Comparison of ENCODE assay signal across 18 cellular contexts in the genomic region with DNA sequence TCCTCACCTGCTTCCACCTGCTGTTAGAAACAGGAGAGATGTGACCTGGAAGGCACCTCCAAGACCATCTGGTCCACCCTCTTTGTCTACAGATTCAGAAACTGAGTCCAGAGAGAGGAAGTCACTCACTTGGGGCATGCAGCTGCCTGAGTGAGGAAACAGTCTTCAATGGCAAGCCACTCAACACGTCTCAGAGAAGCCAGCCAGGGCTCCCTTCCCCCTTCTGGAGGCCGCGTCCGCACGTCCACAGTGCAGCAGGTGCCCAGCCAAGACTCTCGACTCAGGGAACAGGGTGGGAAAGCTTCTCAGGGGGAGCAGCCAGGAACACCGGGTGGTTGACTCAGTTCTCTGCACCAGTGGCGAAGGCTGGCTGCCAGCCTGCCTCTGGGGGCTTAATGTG.
DNase-seq lines count a peak whose midpoint lies in the region; ATAC-seq and TF ChIP-seq lines count a peak whose summit lies in the region.
"Had no signal": no experiment of that assay in that cellular context is flagged by ENCODE, and none has a peak within 500 bp of the region (broad histone marks: within the 10 kb centered on the region; RNA-seq: fewer than 3 reads in every experiment).

No MANE protein-coding gene starts in this region.

- no peaks in the 10 kb centered on the region for H3K36me3 ChIP-seq in esophagus muscularis mucosa
- H3K36me3 ChIP-seq: right atrium auricular region had no signal

- peaks cover 43% of the 10 kb centered on the region for H3K4me1 Mint-ChIP-seq in stimulated activated naive CD8-positive, alpha-beta T cell treated with anti-CD3 and anti-CD28 coated beads, Interleukin-15, Interleukin-2, amounts not matched to agents 100 ng/mL and 50 ng/mL, for 24 hours (ENCODE audit: low read depth)
- H3K4me1 Mint-ChIP-seq in stimulated activated naive CD8-positive, alpha-beta T cell treated with anti-CD3 and anti-CD28 coated beads, Interleukin-15, amount 100 ng/mL, for 72 hours = peaks cover 14% of the 10 kb centered on the region
- H3K4me1 Mint-ChIP-seq in IgD-negative memory B cell (peaks cover 66 to 83% (median 77%) of the 10 kb centered on the region in 3 donors), Calu3 (ENCODE audit: low read depth, unreplicated experiment) (no peaks in the 10 kb centered on the region)

- H3K9me3 Mint-ChIP-seq in stimulated activated naive CD8-positive, alpha-beta T cell treated with anti-CD3 and anti-CD28 coated beads, Interleukin-15, Interleukin-2, amounts not matched to agents 100 ng/mL and 50 ng/mL, for 24 hours = no peaks in the 10 kb centered on the region
- H3K9me3 Mint-ChIP-seq in stimulated activated naive CD8-positive, alpha-beta T cell treated with anti-CD3 and anti-CD28 coated beads, Interleukin-15, amount 100 ng/mL, for 72 hours = no peaks in the 10 kb centered on the region
- H3K9me3 Mint-ChIP-seq in IgD-negative memory B cell (peaks cover 0 to 12% (median 7%) of the 10 kb centered on the region in 3 donors), Calu3 (ENCODE audit: low read depth, unreplicated experiment) (no peaks in the 10 kb centered on the region)
- H3K9me3 Mint-ChIP-seq: activated naive CD8-positive, alpha-beta T cell treated with anti-CD3 and anti-CD28 coated beads, Interleukin-2, amount 10 ng/mL, durations not matched to agents 7 days and 5 days; CD4-positive, alpha-beta T cell had no signal

- no peak for TF ChIP-seq EP300 in esophagus muscularis mucosa (IDR thresholded peaks at IDR 0.05)

- no TSS peak for BruUV-seq in Calu3 (replicated peaks; lab: Mats Ljungman, UMichigan)

- H3K4me3 ChIP-seq in esophagus muscularis mucosa = no peak overlapping the region
- H3K4me3 ChIP-seq: A549, right atrium auricular region, testis had no signal

- peaks cover 3% of the 10 kb centered on the region for H3K27me3 Mint-ChIP-seq in stimulated activated naive CD8-positive, alpha-beta T cell treated with anti-CD3 and anti-CD28 coated beads, Interleukin-15, Interleukin-2, amounts not matched to agents 100 ng/mL and 50 ng/mL, for 24 hours
- H3K27me3 Mint-ChIP-seq in stimulated activated naive CD8-positive, alpha-beta T cell treated with anti-CD3 and anti-CD28 coated beads, Interleukin-15, amount 100 ng/mL, for 72 hours = peaks cover 9% of the 10 kb centered on the region
- no peaks in the 10 kb centered on the region for H3K27me3 Mint-ChIP-seq in IgD-negative memory B cell
- peaks cover 56% of the 10 kb centered on the region for H3K27me3 Mint-ChIP-seq in Calu3 (ENCODE audit: unreplicated experiment)
- H3K27me3 Mint-ChIP-seq: CD4-positive, alpha-beta T cell had no signal

- no peaks in the 10 kb centered on the region for H3K27me3 ChIP-seq in esophagus muscularis mucosa
- H3K27me3 ChIP-seq: right atrium auricular region, testis had no signal

- H3K27ac ChIP-seq in esophagus muscularis mucosa (replicated peaks in 1 of 4) = no peak overlapping the region
- H3K27ac ChIP-seq: A549, right atrium auricular region, testis had no signal

- no peak for TF ChIP-seq CTCF in esophagus muscularis mucosa (IDR thresholded peaks at IDR 0.05)
- TF ChIP-seq CTCF in Calu3 (IDR thresholded peaks at IDR 0.05; ENCODE audit: unreplicated experiment) = no peak

- CTCF ChIA-PET in Calu3 (lab: Charles Lee) = no interaction called here

- ATAC-seq in stimulated activated naive CD8-positive, alpha-beta T cell treated with anti-CD3 and anti-CD28 coated beads, Interleukin-15, amount 100 ng/mL, for 72 hours = no peak

- H3K4me1 ChIP-seq in esophagus muscularis mucosa = no peaks in the 10 kb centered on the region
- H3K4me1 ChIP-seq: A549, right atrium auricular region, testis had no signal

- 73% methylated on average over 2 of the region's 8 CpGs for WGBS in esophagus muscularis mucosa

- TF ChIP-seq POLR2A in esophagus muscularis mucosa (IDR thresholded peaks at IDR 0.05; ENCODE audit: low read depth) = no peak

- H3K27ac Mint-ChIP-seq in stimulated activated naive CD8-positive, alpha-beta T cell treated with anti-CD3 and anti-CD28 coated beads, Interleukin-15, Interleukin-2, amounts not matched to agents 100 ng/mL and 50 ng/mL, for 24 hours = peak overlapping the region; percentile 21
- no peak overlapping the region for H3K27ac Mint-ChIP-seq in stimulated activated naive CD8-positive, alpha-beta T cell treated with anti-CD3 and anti-CD28 coated beads, Interleukin-15, amount 100 ng/mL, for 72 hours
- H3K27ac Mint-ChIP-seq in IgD-negative memory B cell (peak overlapping the region; percentile 97 to 100 (median 99)), Calu3 (ENCODE audit: unreplicated experiment) (no peak overlapping the region)
- H3K27ac Mint-ChIP-seq: activated naive CD8-positive, alpha-beta T cell treated with anti-CD3 and anti-CD28 coated beads, Interleukin-2, amount 10 ng/mL, durations not matched to agents 7 days and 5 days; CD4-positive, alpha-beta T cell had no signal

- H3K36me3 Mint-ChIP-seq in stimulated activated naive CD8-positive, alpha-beta T cell treated with anti-CD3 and anti-CD28 coated beads, Interleukin-15, Interleukin-2, amounts not matched to agents 100 ng/mL and 50 ng/mL, for 24 hours (ENCODE audit: low read depth) = no peaks in the 10 kb centered on the region
- H3K36me3 Mint-ChIP-seq in IgD-negative memory B cell = peaks cover 3% of the 10 kb centered on the region
- no peaks in the 10 kb centered on the region for H3K36me3 Mint-ChIP-seq in Calu3 (ENCODE audit: insufficient read depth, unreplicated experiment)

- no peak for DNase-seq in stimulated activated naive CD8-positive, alpha-beta T cell treated with anti-CD3 and anti-CD28 coated beads, Interleukin-15, amount 100 ng/mL, for 72 hours
- DNase-seq in esophagus muscularis mucosa (ENCODE audit: extremely low spot score) (peak; percentile 77), HCEC 1CT (no peak), NCI-H446 (lab: John Stamatoyannopoulos, UW) (no peak), Calu3 (no peak)
- no peak for DNase-seq in activated naive CD4-positive, alpha-beta T cell treated with anti-CD3 and anti-CD28 coated beads, Interleukin-2, amount 50 U/mL, for 16 hours
- DNase-seq: activated naive CD8-positive, alpha-beta T cell treated with anti-CD3 and anti-CD28 coated beads, Interleukin-2, amount 10 ng/mL, durations not matched to agents 7 days and 5 days; CD4-positive, alpha-beta T cell; central memory CD4-positive, alpha-beta T cell; foreskin fibroblast; NCI-H1930; NCI-H774; testis had no signal

- H3K4me3 Mint-ChIP-seq in stimulated activated naive CD8-positive, alpha-beta T cell treated with anti-CD3 and anti-CD28 coated beads, Interleukin-15, Interleukin-2, amounts not matched to agents 100 ng/mL and 50 ng/mL, for 24 hours = no peak overlapping the region
- no peak overlapping the region for H3K4me3 Mint-ChIP-seq in stimulated activated naive CD8-positive, alpha-beta T cell treated with anti-CD3 and anti-CD28 coated beads, Interleukin-15, amount 100 ng/mL, for 72 hours
- peak overlapping the region; percentile 34 to 88 (median 73) for H3K4me3 Mint-ChIP-seq in IgD-negative memory B cell
- H3K4me3 Mint-ChIP-seq in Calu3 (ENCODE audit: low read depth, unreplicated experiment) = no peak overlapping the region
- H3K4me3 Mint-ChIP-seq: activated naive CD8-positive, alpha-beta T cell treated with anti-CD3 and anti-CD28 coated beads, Interleukin-2, amount 10 ng/mL, durations not matched to agents 7 days and 5 days; CD4-positive, alpha-beta T cell; neural crest cell had no signal

- intact Hi-C loops in esophagus muscularis mucosa (cut with DNase I) (no loop called here), Calu3 (cut with micrococcal nuclease; ENCODE audit: unreplicated experiment) (no loop called here)

- no peaks in the 10 kb centered on the region for H3K9me3 ChIP-seq in esophagus muscularis mucosa
- H3K9me3 ChIP-seq: A549, right atrium auricular region, testis had no signal

Comparison
In these comparisons a context has a peak if more than half of its experiments do, and no peak if none do; other contexts are left out.
1. H3K27ac Mint-ChIP-seq: peak in stimulated activated naive CD8-positive, alpha-beta T cell treated with anti-CD3 and anti-CD28 coated beads, Interleukin-15, Interleukin-2, amounts not matched to agents 100 ng/mL and 50 ng/mL, for 24 hours (single experiment) and IgD-negative memory B cell (3 of 3); none in stimulated activated naive CD8-positive, alpha-beta T cell treated with anti-CD3 and anti-CD28 coated beads, Interleukin-15, amount 100 ng/mL, for 72 hours (0 of 2) and Calu3 (single experiment).
2. H3K4me3 Mint-ChIP-seq: peak in IgD-negative memory B cell (4 of 4); none in stimulated activated naive CD8-positive, alpha-beta T cell treated with anti-CD3 and anti-CD28 coated beads, Interleukin-15, Interleukin-2, amounts not matched to agents 100 ng/mL and 50 ng/mL, for 24 hours (single experiment), stimulated activated naive CD8-positive, alpha-beta T cell treated with anti-CD3 and anti-CD28 coated beads, Interleukin-15, amount 100 ng/mL, for 72 hours (0 of 2) and Calu3 (single experiment).